33 cellular contexts compared by ENCODE assay signal in the genomic region with DNA sequence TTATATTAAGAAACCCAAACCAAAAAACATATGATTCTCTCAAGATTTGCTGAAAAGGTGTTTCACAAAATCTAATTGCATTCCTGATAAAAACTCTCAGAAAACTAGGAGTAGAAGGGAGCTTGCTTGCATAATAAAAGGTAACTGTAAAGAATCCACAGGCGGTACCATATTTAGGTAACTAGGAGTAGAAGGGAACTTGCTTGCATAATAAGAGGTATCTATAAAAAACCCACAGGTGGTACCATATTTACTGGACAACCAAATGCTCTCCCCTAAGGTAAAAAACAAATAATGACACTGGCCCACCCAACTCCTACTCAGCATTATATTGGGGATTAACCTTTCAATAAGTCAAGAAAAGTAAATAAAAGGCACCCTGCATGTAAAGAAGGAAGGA.
"Had no signal": no experiment of that assay in that cellular context is flagged by ENCODE, and none has a peak within 500 bp of the region (broad histone marks: within the 10 kb centered on the region; RNA-seq: fewer than 3 reads in every experiment).

No MANE protein-coding gene starts in this region.

- H3K36me3 Mint-ChIP-seq: activated naive CD4-positive, alpha-beta T cell treated with anti-CD3 and anti-CD28 coated beads, Interleukin-2, amount 50 U/mL, for 24 hours; activated naive CD8-positive, alpha-beta T cell treated with anti-CD3 and anti-CD28 coated beads, Interleukin-2, amount 10 ng/mL, durations not matched to agents 7 days and 5 days had no signal

- H3K4me1 Mint-ChIP-seq: activated naive CD4-positive, alpha-beta T cell treated with anti-CD3 and anti-CD28 coated beads, Interleukin-2, amount 50 U/mL, for 24 hours; activated naive CD8-positive, alpha-beta T cell treated with anti-CD3 and anti-CD28 coated beads, Interleukin-2, amount 10 ng/mL, durations not matched to agents 7 days and 5 days; central memory CD8-positive, alpha-beta T cell had no signal

- H3K4me3 Mint-ChIP-seq: activated CD8-positive, alpha-beta T cell treated with anti-CD3 and anti-CD28 coated beads for 36 hours; activated naive CD4-positive, alpha-beta T cell treated with anti-CD3 and anti-CD28 coated beads, Interleukin-2, amount 50 U/mL, for 24 hours; activated naive CD8-positive, alpha-beta T cell treated with anti-CD3 and anti-CD28 coated beads, Interleukin-2, amount 10 ng/mL, durations not matched to agents 7 days and 5 days; central memory CD8-positive, alpha-beta T cell had no signal

- H3K27ac Mint-ChIP-seq: activated CD8-positive, alpha-beta T cell treated with anti-CD3 and anti-CD28 coated beads for 36 hours; activated naive CD4-positive, alpha-beta T cell treated with anti-CD3 and anti-CD28 coated beads, Interleukin-2, amount 50 U/mL, for 24 hours; activated naive CD8-positive, alpha-beta T cell treated with anti-CD3 and anti-CD28 coated beads, Interleukin-2, amount 10 ng/mL, durations not matched to agents 7 days and 5 days; activated T-helper 2 cell treated with anti-CD3 and anti-CD28 coated beads, Interferon-gamma antibody, Interleukin-2, Interleukin-4, amounts not matched to agents 10 μg/mL and 5 μg/mL and 100 μg/mL, durations not matched to agents 14 hours and 24 hours and 36 hours had no signal

- DNase-seq: activated CD4-positive, alpha-beta T cell treated with anti-CD3 and anti-CD28 coated beads for 1 hour; activated CD4-positive, alpha-beta T cell treated with anti-CD3 and anti-CD28 coated beads for 48 hours; activated CD4-positive, alpha-beta T cell treated with anti-CD3 and anti-CD28 coated beads, Interleukin-2, amount 50 U/mL, for 4 hours; activated CD4-positive, CD25-positive, alpha-beta regulatory T cell; activated CD8-positive, alpha-beta T cell treated with anti-CD3 and anti-CD28 coated beads for 36 hours; activated gamma-delta T cell; activated naive CD4-positive, alpha-beta T cell treated with Interleukin-2 at 50 U/mL for 16 hours; activated naive CD8-positive, alpha-beta T cell treated with anti-CD3 and anti-CD28 coated beads, Interleukin-2, amount 10 ng/mL, durations not matched to agents 7 days and 5 days; activated T-cell treated with anti-CD3 and anti-CD28 coated beads, Interleukin-2, amount 50 U/mL, for 1 hour; amygdala; Karpas-422; NCI-H1105 treated with DMSO at 0.1 percent for 48 hours; NCI-H1436; NCI-H1694; NCI-H1930; NCI-H2081 treated with DMSO at 0.1 percent for 48 hours; NCI-H345; NCI-H510A; NCI-H526; NCI-H748 treated with DMSO at 0.1 percent for 48 hours; NK-92 treated with Interleukin-12 subunit alpha and Interleukin-12 subunit beta, amount 100 ng/mL, for 24 hours; OCI-M1; Right ventricle myocardium superior; SW 1271; T-helper 1 cell; T-helper 2 cell; T-helper 9 cell had no signal

- H3K27me3 ChIP-seq: ascending aorta had no signal

- H3K36me3 ChIP-seq: ascending aorta, cardiac muscle cell had no signal

- H3K4me1 ChIP-seq: ascending aorta had no signal

- ATAC-seq: activated CD8-positive, alpha-beta T cell treated with anti-CD3 and anti-CD28 coated beads for 36 hours had no signal

- H3K27ac ChIP-seq: ascending aorta, cardiac muscle cell, VCaP had no signal

- H3K9me3 ChIP-seq: ascending aorta had no signal

- H3K9me3 Mint-ChIP-seq: activated CD8-positive, alpha-beta T cell treated with anti-CD3 and anti-CD28 coated beads for 36 hours; activated naive CD4-positive, alpha-beta T cell treated with anti-CD3 and anti-CD28 coated beads, Interleukin-2, amount 50 U/mL, for 24 hours; activated naive CD8-positive, alpha-beta T cell treated with anti-CD3 and anti-CD28 coated beads, Interleukin-2, amount 10 ng/mL, durations not matched to agents 7 days and 5 days; activated T-helper 2 cell treated with anti-CD3 and anti-CD28 coated beads, Interferon-gamma antibody, Interleukin-2, Interleukin-4, amounts not matched to agents 10 μg/mL and 5 μg/mL and 100 μg/mL, durations not matched to agents 14 hours and 24 hours and 36 hours; central memory CD8-positive, alpha-beta T cell had no signal

- H3K4me3 ChIP-seq: ascending aorta, cardiac muscle cell had no signal
